8 cellular contexts compared by ENCODE assay signal in the genomic region with DNA sequence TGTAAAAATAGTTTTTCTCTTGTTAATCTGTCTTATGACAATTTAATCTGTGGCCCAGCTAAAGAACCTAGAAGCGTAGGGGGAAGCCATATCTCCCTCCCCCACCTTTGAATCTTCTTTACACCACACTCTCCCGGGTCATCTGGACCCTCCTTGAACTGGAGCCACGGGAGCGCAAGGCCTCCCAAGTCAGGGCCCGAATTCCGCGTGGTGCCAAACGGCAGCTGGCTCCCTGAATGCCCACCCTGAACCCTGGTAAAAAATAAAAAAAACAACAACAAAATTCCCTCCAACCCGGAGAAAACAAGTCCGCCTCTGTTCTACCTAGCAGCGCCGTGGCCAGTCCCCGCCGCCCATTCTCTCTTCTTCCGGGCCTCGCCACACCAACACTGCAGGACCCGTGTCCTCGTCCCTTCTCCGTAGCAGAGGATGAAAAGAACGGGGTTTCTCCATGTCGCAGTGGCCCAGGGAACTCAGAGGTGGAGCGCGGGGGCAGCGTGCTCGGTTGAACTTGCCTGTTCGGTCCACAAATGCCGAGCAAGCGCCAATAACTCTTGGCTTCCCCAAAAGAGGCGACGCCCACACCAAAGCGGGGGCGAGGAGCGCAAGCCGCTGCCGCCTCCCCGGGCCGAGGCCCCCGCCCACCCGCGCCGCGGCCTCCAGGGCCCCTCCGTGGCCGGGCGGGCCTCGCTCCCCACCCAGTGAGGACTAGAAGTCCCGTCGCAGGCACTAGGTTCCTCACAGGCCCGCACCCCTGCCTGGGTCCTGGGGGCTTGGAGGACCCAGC. TPM values are rescaled to one million over a fixed set of nuclear protein-coding genes. Genes with fewer than 3 reads are reported as not detected.
DNase-seq lines count a peak whose midpoint lies in the region; ATAC-seq and TF ChIP-seq lines count a peak whose summit lies in the region.

No MANE protein-coding gene starts in this region.

- no peak for TF ChIP-seq CTCF in liver (IDR thresholded peaks at IDR 0.05; ENCODE audit: low read depth, low read length, missing input control)

- DNase-seq in NCI-H2081 (lab: John Stamatoyannopoulos, UW) (peak; percentile 29 to 74), NCI-H2081 treated with DMSO at 0.1 percent for 48 hours (lab: John Stamatoyannopoulos, UW) (no peak), NCI-H345 (lab: John Stamatoyannopoulos, UW) (peak; percentile 69), dedifferentiated amniotic fluid mesenchymal stem cell (ENCODE audit: extremely low spot score) (peak; percentile 46)
- peak; percentile 66 to 79 for DNase-seq in activated CD4-positive, alpha-beta T cell treated with anti-CD3 and anti-CD28 coated beads for 4 hours
- DNase-seq in stimulated activated CD4-positive, alpha-beta T cell treated with anti-CD3 and anti-CD28 coated beads, Interleukin-4, amount 100 ng/mL, for 48 hours (ENCODE audit: low read depth in 2 of 2): peak; percentile 26 to 27

- H3K27me3 ChIP-seq in liver (ENCODE audit: control insufficient read depth in 4 of 4, insufficient read depth in 4 of 4, low read length in 3 of 4): no peaks in the 10 kb centered on the region

- H3K9me3 ChIP-seq in liver (ENCODE audit: control insufficient read depth in 4 of 4, low read length in 3 of 4): no peaks in the 10 kb centered on the region

- ATAC-seq in HG02884 (IDR thresholded peaks at IDR 0.05; ENCODE audit: unreplicated experiment): peak; percentile 58

- H3K9ac ChIP-seq in liver (ENCODE audit: low read depth in 1 of 2, low read length in 2 of 2): peak overlapping the region; percentile 59 to 77

- peak in 1 of 2 donors; percentile 29 for TF ChIP-seq RAD21 in liver (IDR thresholded peaks at IDR 0.05)

- peak overlapping the region; percentile 51 to 83 (median 83) for H3K4me3 ChIP-seq in liver (ENCODE audit: low read depth in 1 of 3, low read length in 3 of 3)

- WGBS in liver: 3% methylated on average over 49 of the region's 49 CpGs

- H3K27ac ChIP-seq in liver (ENCODE audit: low read depth in 1 of 2, low read length in 2 of 2): peak overlapping the region; percentile 86 to 91

- H3K36me3 ChIP-seq in liver (ENCODE audit: control insufficient read depth in 4 of 4, insufficient read depth in 3 of 4, low read depth in 1 of 4, low read length in 3 of 4): no peaks in the 10 kb centered on the region

- peaks cover 0 to 11% (median 4%) of the 10 kb centered on the region in 4 donors for H3K4me1 ChIP-seq in liver (ENCODE audit: control insufficient read depth in 4 of 4, insufficient read depth in 4 of 4, low read length in 3 of 4)

TF ChIP-seq in liver, 16 proteins besides CTCF, POLR2A, EP300 and RAD21:
- TF ChIP-seq HNF4G (IDR thresholded peaks at IDR 0.05): no peak
- no peak for TF ChIP-seq NR2F2 (IDR thresholded peaks at IDR 0.05)
- no peak for TF ChIP-seq SP1 (IDR thresholded peaks at IDR 0.05)
- TF ChIP-seq HNF4A (conservative IDR thresholded peaks at IDR 0.05): no peak
- peak in 1 of 2 donors; percentile 73 for TF ChIP-seq EGR1 (IDR thresholded peaks at IDR 0.05; ENCODE audit: low read depth in 2 of 2)
- no peak for TF ChIP-seq YY1 (IDR thresholded peaks at IDR 0.05)
- TF ChIP-seq RXRA (IDR thresholded peaks at IDR 0.05): peak in 1 of 2 donors; percentile 28
- TF ChIP-seq, protein P1, sequence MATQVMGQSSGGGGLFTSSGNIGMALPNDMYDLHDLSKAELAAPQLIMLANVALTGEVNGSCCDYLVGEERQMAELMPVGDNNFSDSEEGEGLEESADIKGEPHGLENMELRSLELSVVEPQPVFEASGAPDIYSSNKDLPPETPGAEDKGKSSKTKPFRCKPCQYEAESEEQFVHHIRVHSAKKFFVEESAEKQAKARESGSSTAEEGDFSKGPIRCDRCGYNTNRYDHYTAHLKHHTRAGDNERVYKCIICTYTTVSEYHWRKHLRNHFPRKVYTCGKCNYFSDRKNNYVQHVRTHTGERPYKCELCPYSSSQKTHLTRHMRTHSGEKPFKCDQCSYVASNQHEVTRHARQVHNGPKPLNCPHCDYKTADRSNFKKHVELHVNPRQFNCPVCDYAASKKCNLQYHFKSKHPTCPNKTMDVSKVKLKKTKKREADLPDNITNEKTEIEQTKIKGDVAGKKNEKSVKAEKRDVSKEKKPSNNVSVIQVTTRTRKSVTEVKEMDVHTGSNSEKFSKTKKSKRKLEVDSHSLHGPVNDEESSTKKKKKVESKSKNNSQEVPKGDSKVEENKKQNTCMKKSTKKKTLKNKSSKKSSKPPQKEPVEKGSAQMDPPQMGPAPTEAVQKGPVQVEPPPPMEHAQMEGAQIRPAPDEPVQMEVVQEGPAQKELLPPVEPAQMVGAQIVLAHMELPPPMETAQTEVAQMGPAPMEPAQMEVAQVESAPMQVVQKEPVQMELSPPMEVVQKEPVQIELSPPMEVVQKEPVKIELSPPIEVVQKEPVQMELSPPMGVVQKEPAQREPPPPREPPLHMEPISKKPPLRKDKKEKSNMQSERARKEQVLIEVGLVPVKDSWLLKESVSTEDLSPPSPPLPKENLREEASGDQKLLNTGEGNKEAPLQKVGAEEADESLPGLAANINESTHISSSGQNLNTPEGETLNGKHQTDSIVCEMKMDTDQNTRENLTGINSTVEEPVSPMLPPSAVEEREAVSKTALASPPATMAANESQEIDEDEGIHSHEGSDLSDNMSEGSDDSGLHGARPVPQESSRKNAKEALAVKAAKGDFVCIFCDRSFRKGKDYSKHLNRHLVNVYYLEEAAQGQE (IDR thresholded peaks at IDR 0.05): no peak
TF ChIP-seq in liver: peak in this region for 2.

RNA-seq across cellular contexts. Expression of a gene that starts 15.1 kb away (rescaled TPM):
- 10 to 100 TPM; 20.3 to 44.8 TPM for total RNA-seq in liver
- polyA plus RNA-seq in liver: 10 to 100 TPM; 13.7 to 20.2 TPM

RNA-seq across cellular contexts. Expression of a gene that starts 50.6 kb away (rescaled TPM):
- total RNA-seq in liver: 10 to 100 TPM; 22.5 to 29.5 TPM
- polyA plus RNA-seq in liver: 1 to 10 TPM; 7.1 to 7.6 TPM
